ENCODE assay signal across 8 cellular contexts in the genomic region with DNA sequence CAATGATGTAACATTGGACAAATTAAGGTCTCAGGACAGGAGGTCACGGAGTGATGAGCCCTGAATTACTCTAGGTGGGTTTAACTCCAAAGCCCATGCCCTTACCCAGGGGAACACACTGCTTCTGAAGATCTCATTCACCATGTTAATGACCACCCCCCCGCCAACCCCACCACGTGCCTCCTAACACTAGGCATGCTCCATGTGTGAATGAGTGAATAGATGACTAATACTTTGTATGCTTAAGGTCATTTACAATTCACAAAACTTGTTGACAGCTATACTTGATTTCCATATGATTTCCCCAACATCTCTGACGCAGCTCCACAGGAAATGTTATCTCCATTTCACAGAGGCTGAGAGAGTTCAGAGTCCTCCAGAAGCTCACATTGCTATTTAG.
DNase-seq lines count a peak whose midpoint lies in the region; ATAC-seq, FAIRE-seq and TF ChIP-seq lines count a peak whose summit lies in the region.
"Not testable (repeated sequence)": the region's sequence is repeated elsewhere in the genome, so short reads cannot be mapped to it uniquely, and the experiment has no call there.

No MANE protein-coding gene starts in this region.

- not testable (repeated sequence) for H3K4me1 Mint-ChIP-seq in H9

- H3K4ac ChIP-seq in H9 (ENCODE audit: low read depth, low read length), result not testable (repeated sequence)

- H3K79me1 ChIP-seq in H9 (ENCODE audit: insufficient read depth, low read depth, low read length, poor library complexity, severe bottlenecking), result not testable (repeated sequence)

- not testable (repeated sequence) for H3K79me2 ChIP-seq in H9 (ENCODE audit: insufficient read depth, low read length)

- H3K9ac ChIP-seq in H9 (ENCODE audit: extremely low read depth, insufficient read length, low read length), result not testable (repeated sequence)

- H3K4me1 ChIP-seq in H9 (ENCODE audit: insufficient read depth, low read length); thoracic aorta (ENCODE audit: control insufficient read depth in 1 of 2, low read depth in 2 of 2): not testable (repeated sequence)

- peak; percentile 9 for DNase-seq in H9
- DNase-seq in activated CD8-positive, alpha-beta memory T cell treated with anti-CD3 and anti-CD28 coated beads, Interleukin-2, amount 50 U/mL, for 48 hours, result peak; percentile 41
- peak; percentile 91 for DNase-seq in bronchial epithelial cell (ENCODE audit: low read depth)
- DNase-seq in fibroblast of pulmonary artery (ENCODE audit: low read depth), result peak; percentile 48
- DNase-seq in left colon, result peak; percentile 2 to 9
- DNase-seq in pons (ENCODE audit: low spot score), result peak; percentile 0
- DNase-seq in thoracic aorta (ENCODE audit: low spot score), result peak; percentile 1

- not testable (repeated sequence) for H4K5ac ChIP-seq in H9 (ENCODE audit: insufficient read length, low read depth, low read length)

- H3T11ph ChIP-seq in H9 (ENCODE audit: low read length), result not testable (repeated sequence)

- H3K9me3 ChIP-seq in H9 (ENCODE audit: control insufficient read depth, low read depth, low read length); thoracic aorta: not testable (repeated sequence)

- H3K27ac Mint-ChIP-seq in H9, result not testable (repeated sequence)

- H3K4me3 ChIP-seq in bronchial epithelial cell (ENCODE audit: low read depth, low read length); fibroblast of pulmonary artery (replicated peaks; ENCODE audit: low read depth, low read length); thoracic aorta: not testable (repeated sequence)

- H3K23me2 ChIP-seq in H9 (ENCODE audit: insufficient read length, low read depth, low read length, poor library complexity, severe bottlenecking), result not testable (repeated sequence)

- H3K36me3 Mint-ChIP-seq in H9 (ENCODE audit: insufficient read depth in 1 of 3, low read depth in 3 of 3), result not testable (repeated sequence)

- H3K27ac ChIP-seq in H9 (ENCODE audit: insufficient read length, low read depth, low read length); thoracic aorta: not testable (repeated sequence)

- not testable (repeated sequence) for H3K4me3 Mint-ChIP-seq in H9

- not testable (repeated sequence) for H2BK15ac ChIP-seq in H9 (ENCODE audit: low read depth, low read length)

- not testable (repeated sequence) for H4K20me1 ChIP-seq in H9 (ENCODE audit: control insufficient read depth, insufficient read depth, insufficient read length)

- not testable (repeated sequence) for H3K56ac ChIP-seq in H9 (ENCODE audit: insufficient read length, low read depth, low read length)

- WGBS in H9 (ENCODE audit: extremely low coverage, insufficient read length, low lambda C conversion rate), result no CpG with 5 or more reads among the region's 4 CpGs

- H2AK5ac ChIP-seq in H9 (ENCODE audit: insufficient read length, low read length), result not testable (repeated sequence)

- H2BK5ac ChIP-seq in H9 (ENCODE audit: insufficient read length, low read length), result not testable (repeated sequence)

- intact Hi-C loops in left colon (cut with DNase I, micrococcal nuclease), result not testable (repeated sequence)

- H2AFZ ChIP-seq in H9 (ENCODE audit: low read length), result not testable (repeated sequence)

- not testable (repeated sequence) for H2BK12ac ChIP-seq in H9 (ENCODE audit: insufficient read length, low read depth, low read length)

- H3K27me3 Mint-ChIP-seq in H9 (ENCODE audit: low read depth), result not testable (repeated sequence)

- H3K4me2 ChIP-seq in H9 (ENCODE audit: insufficient read depth, insufficient read length, low read length), result not testable (repeated sequence)

- not testable (repeated sequence) for H4K8ac ChIP-seq in H9 (replicated peaks; ENCODE audit: insufficient read length, low read depth, low read length)

- H2BK20ac ChIP-seq in H9 (ENCODE audit: low read depth, low read length, poor library complexity, severe bottlenecking), result not testable (repeated sequence)

- H3K14ac ChIP-seq in H9 (ENCODE audit: insufficient read depth, low read length), result not testable (repeated sequence)

- not testable (repeated sequence) for H3K27me3 ChIP-seq in H9 (ENCODE audit: insufficient read depth, low read length); bronchial epithelial cell (ENCODE audit: control insufficient read depth, insufficient read depth, low read length); thoracic aorta (replicated peaks; ENCODE audit: insufficient read depth)

- not testable (repeated sequence) for H3K36me3 ChIP-seq in bronchial epithelial cell (ENCODE audit: control insufficient read depth, insufficient read depth, low read length); thoracic aorta

- not testable (repeated sequence) for H3K9me3 Mint-ChIP-seq in H9

- not testable (repeated sequence) for H3K23ac ChIP-seq in H9 (ENCODE audit: insufficient read length, low read depth, low read length)

- not testable (repeated sequence) for H3K18ac ChIP-seq in H9 (ENCODE audit: insufficient read length, low read depth, low read length)

- not testable (repeated sequence) for H2BK120ac ChIP-seq in H9 (ENCODE audit: low read depth, low read length, poor library complexity, severe bottlenecking)

- not testable (repeated sequence) for TF ChIP-seq CTCF in H9 (conservative IDR thresholded peaks at IDR 0.05); bronchial epithelial cell (IDR thresholded peaks at IDR 0.05; ENCODE audit: insufficient read depth, low read length, severe bottlenecking); fibroblast of pulmonary artery (IDR thresholded peaks at IDR 0.05; ENCODE audit: low read length, missing control alignments); thoracic aorta (IDR thresholded peaks at IDR 0.05)

- FAIRE-seq in bronchial epithelial cell (lab: Jason Lieb, UNC), result not testable (repeated sequence)

- not testable (repeated sequence) for ATAC-seq in left colon; thoracic aorta (ENCODE audit: insufficient number of reproducible peaks, low FRiP score, low read depth)

- H4K91ac ChIP-seq in H9 (ENCODE audit: insufficient read length, low read depth, low read length), result not testable (repeated sequence)

TF ChIP-seq in PFSK-1, 5 proteins besides CTCF, POLR2A, EP300 and RAD21:
- TF ChIP-seq, protein P1, sequence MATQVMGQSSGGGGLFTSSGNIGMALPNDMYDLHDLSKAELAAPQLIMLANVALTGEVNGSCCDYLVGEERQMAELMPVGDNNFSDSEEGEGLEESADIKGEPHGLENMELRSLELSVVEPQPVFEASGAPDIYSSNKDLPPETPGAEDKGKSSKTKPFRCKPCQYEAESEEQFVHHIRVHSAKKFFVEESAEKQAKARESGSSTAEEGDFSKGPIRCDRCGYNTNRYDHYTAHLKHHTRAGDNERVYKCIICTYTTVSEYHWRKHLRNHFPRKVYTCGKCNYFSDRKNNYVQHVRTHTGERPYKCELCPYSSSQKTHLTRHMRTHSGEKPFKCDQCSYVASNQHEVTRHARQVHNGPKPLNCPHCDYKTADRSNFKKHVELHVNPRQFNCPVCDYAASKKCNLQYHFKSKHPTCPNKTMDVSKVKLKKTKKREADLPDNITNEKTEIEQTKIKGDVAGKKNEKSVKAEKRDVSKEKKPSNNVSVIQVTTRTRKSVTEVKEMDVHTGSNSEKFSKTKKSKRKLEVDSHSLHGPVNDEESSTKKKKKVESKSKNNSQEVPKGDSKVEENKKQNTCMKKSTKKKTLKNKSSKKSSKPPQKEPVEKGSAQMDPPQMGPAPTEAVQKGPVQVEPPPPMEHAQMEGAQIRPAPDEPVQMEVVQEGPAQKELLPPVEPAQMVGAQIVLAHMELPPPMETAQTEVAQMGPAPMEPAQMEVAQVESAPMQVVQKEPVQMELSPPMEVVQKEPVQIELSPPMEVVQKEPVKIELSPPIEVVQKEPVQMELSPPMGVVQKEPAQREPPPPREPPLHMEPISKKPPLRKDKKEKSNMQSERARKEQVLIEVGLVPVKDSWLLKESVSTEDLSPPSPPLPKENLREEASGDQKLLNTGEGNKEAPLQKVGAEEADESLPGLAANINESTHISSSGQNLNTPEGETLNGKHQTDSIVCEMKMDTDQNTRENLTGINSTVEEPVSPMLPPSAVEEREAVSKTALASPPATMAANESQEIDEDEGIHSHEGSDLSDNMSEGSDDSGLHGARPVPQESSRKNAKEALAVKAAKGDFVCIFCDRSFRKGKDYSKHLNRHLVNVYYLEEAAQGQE (IDR thresholded peaks at IDR 0.05; ENCODE audit: insufficient read depth in 1 of 2, low read depth in 2 of 2, low read length in 2 of 2), result peak in 1 of 2 experiments; percentile 57; a peak in 1 of 4 replicates
- TF ChIP-seq SIN3A (IDR thresholded peaks at IDR 0.05; ENCODE audit: borderline replicate concordance, insufficient read depth, low read length), result peak; percentile 91; the same call in 1 of the 2 replicates
TF ChIP-seq in PFSK-1: peak in this region for 2; not testable (repeated sequence) for 3.

Comparison
In these comparisons a context has a peak if more than half of its experiments do, and no peak if none do; other contexts are left out.
1. DNase-seq: peak in every context shown above with its lines; median percentile 91 in bronchial epithelial cell; 48 in fibroblast of pulmonary artery; 41 in activated CD8-positive, alpha-beta memory T cell treated with anti-CD3 and anti-CD28 coated beads, Interleukin-2, amount 50 U/mL, for 48 hours; 9 in H9; 6 in left colon; 1 in thoracic aorta; 0 in pons.